20 cellular contexts compared by ENCODE assay signal in genomic region chr2:217829420-217829819, GRCh38.
"Had no signal": no experiment of that assay in that cellular context is flagged by ENCODE, and none has a peak within 500 bp of the region (broad histone marks: within the 10 kb centered on the region; RNA-seq: fewer than 3 reads in every experiment).

No MANE protein-coding gene starts in this region.

- H3K27me3 ChIP-seq: dorsolateral prefrontal cortex, testis had no signal

- H3K9me3 ChIP-seq: SK-N-SH, testis had no signal

- H3K27ac ChIP-seq: cardiac muscle cell, epithelial cell of prostate had no signal

- DNase-seq: activated CD4-positive, alpha-beta T cell treated with anti-CD3 and anti-CD28 coated beads for 36 hours; activated CD4-positive, alpha-beta T cell treated with anti-CD3 and anti-CD28 coated beads, Interleukin-2, amount 50 U/mL, for 48 hours; activated gamma-delta T cell treated with Interleukin-2 at 50 U/mL for 16 hours; activated T-cell treated with anti-CD3 and anti-CD28 coated beads for 4 hours; dorsolateral prefrontal cortex; endodermal cell; foreskin melanocyte; head of caudate nucleus; kidney glomerular epithelial cell; nucleus accumbens; SK-N-SH; testis had no signal

- H3K9ac ChIP-seq: SK-N-SH had no signal

- H3K4me3 ChIP-seq: cardiac muscle cell, dorsolateral prefrontal cortex, skin epidermis, testis had no signal

- H3K4me1 Mint-ChIP-seq: activated CD4-positive, alpha-beta T cell treated with anti-CD3 and anti-CD28 coated beads for 36 hours had no signal

- H3K27ac Mint-ChIP-seq: activated CD4-positive, alpha-beta T cell treated with anti-CD3 and anti-CD28 coated beads for 36 hours; activated naive CD8-positive, alpha-beta T cell; activated T-helper 1 cell treated with anti-CD3 and anti-CD28 coated beads, Interleukin-12 subunit alpha, Interleukin-12 subunit beta, Interleukin-2, Interleukin-4 antibody, amounts not matched to agents 30 ng/mL and 10 ng/mL and 1 ng/mL, durations not matched to agents 14 hours and 24 hours and 36 hours; endodermal cell; natural killer cell treated with Interleukin-12 subunit alpha and Interleukin-12 subunit beta and Interleukin-15 and Interleukin-18, amount 100 ng/mL, for 72 hours; stimulated activated naive CD8-positive, alpha-beta T cell treated with anti-CD3 and anti-CD28 coated beads, Interleukin-15, Interleukin-2, amounts not matched to agents 100 ng/mL and 50 ng/mL, for 24 hours; T-helper 2 cell treated with Interferon-gamma antibody and Interleukin-4, amounts not matched to agents 5 μg/mL and 100 μg/mL, for 36 hours had no signal

- ATAC-seq: activated CD4-positive, alpha-beta T cell treated with anti-CD3 and anti-CD28 coated beads for 36 hours; natural killer cell treated with Interleukin-12 subunit alpha and Interleukin-12 subunit beta and Interleukin-15 and Interleukin-18, amount 100 ng/mL, for 72 hours had no signal

- H3K9me3 Mint-ChIP-seq: activated T-helper 1 cell treated with anti-CD3 and anti-CD28 coated beads, Interleukin-12 subunit alpha, Interleukin-12 subunit beta, Interleukin-2, Interleukin-4 antibody, amounts not matched to agents 30 ng/mL and 10 ng/mL and 1 ng/mL, durations not matched to agents 14 hours and 24 hours and 36 hours; endodermal cell; natural killer cell treated with Interleukin-12 subunit alpha and Interleukin-12 subunit beta and Interleukin-15 and Interleukin-18, amount 100 ng/mL, for 72 hours; stimulated activated naive CD8-positive, alpha-beta T cell treated with anti-CD3 and anti-CD28 coated beads, Interleukin-15, Interleukin-2, amounts not matched to agents 100 ng/mL and 50 ng/mL, for 24 hours; T-helper 2 cell treated with Interferon-gamma antibody and Interleukin-4, amounts not matched to agents 5 μg/mL and 100 μg/mL, for 36 hours had no signal

- H3K4me2 ChIP-seq: SK-N-SH had no signal

- H3K9me2 ChIP-seq: SK-N-SH had no signal

- H3K4me3 Mint-ChIP-seq: activated CD4-positive, alpha-beta T cell treated with anti-CD3 and anti-CD28 coated beads for 36 hours; activated naive CD8-positive, alpha-beta T cell; activated T-helper 1 cell treated with anti-CD3 and anti-CD28 coated beads, Interleukin-12 subunit alpha, Interleukin-12 subunit beta, Interleukin-2, Interleukin-4 antibody, amounts not matched to agents 30 ng/mL and 10 ng/mL and 1 ng/mL, durations not matched to agents 14 hours and 24 hours and 36 hours; endodermal cell; natural killer cell treated with Interleukin-12 subunit alpha and Interleukin-12 subunit beta and Interleukin-15 and Interleukin-18, amount 100 ng/mL, for 72 hours; stimulated activated naive CD8-positive, alpha-beta T cell treated with anti-CD3 and anti-CD28 coated beads, Interleukin-15, Interleukin-2, amounts not matched to agents 100 ng/mL and 50 ng/mL, for 24 hours; T-helper 2 cell treated with Interferon-gamma antibody and Interleukin-4, amounts not matched to agents 5 μg/mL and 100 μg/mL, for 36 hours had no signal

- H3K27me3 Mint-ChIP-seq: activated CD4-positive, alpha-beta T cell treated with anti-CD3 and anti-CD28 coated beads for 36 hours had no signal

- H3K36me3 Mint-ChIP-seq: activated naive CD8-positive, alpha-beta T cell; natural killer cell treated with Interleukin-12 subunit alpha and Interleukin-12 subunit beta and Interleukin-15 and Interleukin-18, amount 100 ng/mL, for 72 hours had no signal
